17 cellular contexts compared by ENCODE assay signal in genomic region chr6:75794351-75794846, GRCh38. TPM values are rescaled to one million over a fixed set of nuclear protein-coding genes. Genes with fewer than 3 reads are reported as not detected.
A peak's percentile ranks its signal among the peaks of the same experiment; 100 is the strongest.
DNase-seq lines count a peak whose midpoint lies in the region; ATAC-seq and TF ChIP-seq lines count a peak whose summit lies in the region.
"Had no signal": no experiment of that assay in that cellular context is flagged by ENCODE, and none has a peak within 500 bp of the region (broad histone marks: within the 10 kb centered on the region; RNA-seq: fewer than 3 reads in every experiment).

No MANE protein-coding gene starts in this region.

- H3K9me3 ChIP-seq in HUES48 (ENCODE audit: control insufficient read depth, insufficient read depth, low read length) (no peaks in the 10 kb centered on the region), mammary epithelial cell (replicated peaks; ENCODE audit: insufficient read depth, low read length) (no peaks in the 10 kb centered on the region)
- H3K9me3 ChIP-seq: SK-N-SH had no signal

- WGBS in mammary epithelial cell (ENCODE audit: low coverage, missing lambda C conversion rate), result 28% methylated on average over 4 of the region's 4 CpGs

- peak overlapping the region; percentile 1 for H3K27ac ChIP-seq in HUES48 (ENCODE audit: low read depth, low read length)
- H3K27ac ChIP-seq in mammary epithelial cell (ENCODE audit: insufficient read depth, low read depth, low read length), result no peak overlapping the region
- H3K27ac ChIP-seq in substantia nigra (ENCODE audit: low read depth, low read length, poor library complexity, severe bottlenecking), result peak overlapping the region; percentile 73

- H3K4me2 ChIP-seq in mammary epithelial cell (ENCODE audit: insufficient read depth, low read depth, low read length), result peak overlapping the region; percentile 46
- H3K4me2 ChIP-seq: SK-N-SH had no signal

- TF ChIP-seq CTCF in mammary epithelial cell (conservative IDR thresholded peaks at IDR 0.05 in 1 of 2, IDR thresholded peaks at IDR 0.05 in 1 of 2; ENCODE audit: extremely low read depth in 1 of 2, insufficient read depth in 1 of 2, low read depth in 1 of 2, low read length in 2 of 2), result no peak

- peaks cover 13% of the 10 kb centered on the region for H3K4me1 ChIP-seq in HUES48 (ENCODE audit: control insufficient read depth, insufficient read depth, low read length)
- peaks cover 9% of the 10 kb centered on the region for H3K4me1 ChIP-seq in mammary epithelial cell (ENCODE audit: insufficient read depth, low read length)

- dilution Hi-C loops in mammary epithelial cell (cut with HindIII; ENCODE audit: low sequenced_read_pairs), result no loop called here

- H2AFZ ChIP-seq in mammary epithelial cell (ENCODE audit: low read depth, low read length), result no peak overlapping the region

- H3K27me3 ChIP-seq in HUES48 (ENCODE audit: control insufficient read depth, insufficient read depth, low read length), result no peaks in the 10 kb centered on the region
- no peaks in the 10 kb centered on the region for H3K27me3 ChIP-seq in mammary epithelial cell (ENCODE audit: insufficient read depth, low read length)

- H3K4me3 ChIP-seq in HUES48 (ENCODE audit: low read depth, low read length), result no peak overlapping the region
- peak overlapping the region in 1 of 3 experiments; percentile 9 for H3K4me3 ChIP-seq in mammary epithelial cell (replicated peaks in 1 of 3; ENCODE audit: insufficient read depth in 1 of 3, low read depth in 2 of 3, low read length in 3 of 3)

- H3K9ac ChIP-seq in HUES48 (ENCODE audit: low read depth, low read length) (no peak overlapping the region), mammary epithelial cell (ENCODE audit: insufficient read depth, low read length) (no peak overlapping the region)
- H3K9ac ChIP-seq: SK-N-SH had no signal

- no peak for DNase-seq in mammary epithelial cell
- peak; percentile 25 for DNase-seq in left kidney (ENCODE audit: low read depth, low spot score)
- DNase-seq in substantia nigra (lab: John Stamatoyannopoulos, UW), result no peak
- no peak for DNase-seq in activated CD8-positive, alpha-beta memory T cell treated with anti-CD3 and anti-CD28 coated beads, Interleukin-2, amount 50 U/mL, for 48 hours
- DNase-seq in stimulated activated naive CD4-positive, alpha-beta T cell (lab: John Stamatoyannopoulos, UW), result no peak
- DNase-seq: CD8-positive, alpha-beta memory T cell; EL; KBM-7; NCI-H1092; NCI-H2227 treated with DMSO at 0.1 percent for 48 hours; NCI-H69; NK-92 treated with Interleukin-12 subunit alpha and Interleukin-12 subunit beta, amount 100 ng/mL, for 24 hours; OCI-M1; SK-N-SH had no signal

- intact Hi-C loops in mammary epithelial cell (cut with micrococcal nuclease), result loop anchor here (5.0 kb wide), 1 partner anchor 42 kb away; no protein-coding TSS in a partner anchor

- no TSS peak for BruUV-seq in mammary epithelial cell (replicated peaks; lab: Mats Ljungman, UMichigan)

- CTCF ChIA-PET in mammary epithelial cell (lab: Charles Lee; ENCODE audit: low non-redundant PET), result no interaction called here

- H4K20me1 ChIP-seq in mammary epithelial cell (ENCODE audit: insufficient read depth, low read length), result no peaks in the 10 kb centered on the region

- ATAC-seq in HG02884 (IDR thresholded peaks at IDR 0.05; ENCODE audit: unreplicated experiment), result no peak
- ATAC-seq: HCT116 had no signal

- H3K36me3 ChIP-seq in HUES48 (ENCODE audit: control insufficient read depth, insufficient read depth, low read length) (no peaks in the 10 kb centered on the region), mammary epithelial cell (ENCODE audit: insufficient read depth, low read length) (no peaks in the 10 kb centered on the region)

- in situ Hi-C loops in mammary epithelial cell (cut with MboI; ENCODE audit: low sequenced_read_pairs in 2 of 2), result no loop called here

- peaks cover 74% of the 10 kb centered on the region for H3K79me2 ChIP-seq in mammary epithelial cell (ENCODE audit: insufficient read depth, low read length)

RNA-seq across cellular contexts. Expression of gene MYO6, which starts 45.4 kb away (rescaled TPM):
- 10 to 100 TPM; 29.5 to 49.8 TPM for total RNA-seq in mammary epithelial cell
- 12.9 TPM for polyA plus RNA-seq in mammary epithelial cell
- polyA minus RNA-seq in mammary epithelial cell, result 28.0 TPM
